In the genomic region with DNA sequence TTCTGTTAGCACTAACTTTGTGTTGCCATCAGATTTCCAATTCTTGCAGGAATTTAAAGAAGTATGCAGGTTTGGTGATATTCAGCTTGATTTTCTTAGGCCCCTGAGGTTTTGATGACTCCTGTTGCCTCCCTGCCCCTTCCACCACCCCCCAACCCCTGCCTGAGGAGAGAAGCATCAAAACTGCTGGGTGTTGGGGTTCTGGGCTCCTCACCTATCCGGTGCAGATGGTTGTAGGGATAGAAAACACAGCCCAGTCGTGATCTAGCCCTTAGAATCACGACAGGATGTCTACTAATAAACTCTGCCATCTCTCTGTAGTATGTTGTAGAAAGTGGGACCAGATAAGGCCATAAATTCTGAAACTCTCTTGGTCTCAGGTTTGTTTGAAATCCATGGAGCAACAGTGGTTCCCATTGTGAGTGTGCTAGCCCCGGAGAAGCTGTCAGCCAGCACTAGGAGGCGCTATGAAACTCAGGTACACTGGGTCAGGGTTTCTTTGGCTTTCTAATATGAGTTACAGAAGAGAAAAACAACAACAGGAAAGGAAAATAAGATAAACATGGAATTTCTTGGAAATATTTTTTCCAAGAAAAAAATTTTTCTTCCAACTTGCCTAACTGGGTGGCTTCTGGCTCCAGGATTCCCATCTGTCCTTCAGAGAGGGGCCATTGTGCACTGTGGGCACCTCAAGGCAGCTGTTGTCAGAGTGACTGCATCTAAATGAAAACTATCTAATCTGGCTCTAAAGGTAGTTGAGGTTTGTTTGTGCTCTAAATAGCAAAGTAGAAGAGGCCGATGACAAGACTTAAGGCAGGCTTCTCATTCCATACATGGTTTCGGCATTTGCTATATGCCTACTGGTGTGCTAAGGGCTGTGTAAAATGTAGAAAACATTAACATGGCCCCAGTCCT, we compare ENCODE assay signal across 9 cellular contexts. TPM values are rescaled to one million over a fixed set of nuclear protein-coding genes. Genes with fewer than 3 reads are reported as not detected.
DNase-seq lines count a peak whose midpoint lies in the region; ATAC-seq lines count a peak whose summit lies in the region.
"Had no signal": no experiment of that assay in that cellular context is flagged by ENCODE, and none has a peak within 500 bp of the region (broad histone marks: within the 10 kb centered on the region; RNA-seq: fewer than 3 reads in every experiment).

No MANE protein-coding gene starts in this region.

- ATAC-seq in HG03108 (IDR thresholded peaks at IDR 0.05; ENCODE audit: unreplicated experiment) (no peak), HG03354 (IDR thresholded peaks at IDR 0.05; ENCODE audit: poor library complexity, severe bottlenecking, unreplicated experiment) (no peak), GM21367 (IDR thresholded peaks at IDR 0.05; ENCODE audit: unreplicated experiment) (no peak)

- peak; percentile 54 for DNase-seq in D341Med (ENCODE audit: low spot score)
- peak; percentile 56 for DNase-seq in HT-29 (ENCODE audit: low spot score)
- DNase-seq in caudate nucleus (lab: John Stamatoyannopoulos, UW): no peak
- peak; percentile 51 for DNase-seq in myocyte (ENCODE audit: low read depth)
- DNase-seq in activated effector memory CD4-positive, alpha-beta T cell treated with Interleukin-2 at 50 U/mL for 16 hours: no peak

- H3K27ac ChIP-seq in caudate nucleus (ENCODE audit: low read depth, low read length): peak overlapping the region; percentile 71
- H3K27ac ChIP-seq: epithelial cell of prostate had no signal

RNA-seq across cellular contexts. Expression of a gene that starts 8.7 kb away (rescaled TPM):
- 245 and 295 TPM in 2 replicates for total RNA-seq in HT-29 (2014; rRNA removed; shearing (Covaris generic))
- 268 and 288 TPM in 2 replicates for total RNA-seq in myocyte
- polyA plus RNA-seq in myocyte (2012): 357 TPM

Comparison
In these comparisons a context has a peak if more than half of its experiments do, and no peak if none do; other contexts are left out.
1. DNase-seq: peak in D341Med (single experiment), HT-29 (single experiment) and myocyte (single experiment); none in caudate nucleus (0 of 61) and activated effector memory CD4-positive, alpha-beta T cell treated with Interleukin-2 at 50 U/mL for 16 hours (single experiment).